10 cellular contexts compared by ENCODE assay signal in the genomic region with DNA sequence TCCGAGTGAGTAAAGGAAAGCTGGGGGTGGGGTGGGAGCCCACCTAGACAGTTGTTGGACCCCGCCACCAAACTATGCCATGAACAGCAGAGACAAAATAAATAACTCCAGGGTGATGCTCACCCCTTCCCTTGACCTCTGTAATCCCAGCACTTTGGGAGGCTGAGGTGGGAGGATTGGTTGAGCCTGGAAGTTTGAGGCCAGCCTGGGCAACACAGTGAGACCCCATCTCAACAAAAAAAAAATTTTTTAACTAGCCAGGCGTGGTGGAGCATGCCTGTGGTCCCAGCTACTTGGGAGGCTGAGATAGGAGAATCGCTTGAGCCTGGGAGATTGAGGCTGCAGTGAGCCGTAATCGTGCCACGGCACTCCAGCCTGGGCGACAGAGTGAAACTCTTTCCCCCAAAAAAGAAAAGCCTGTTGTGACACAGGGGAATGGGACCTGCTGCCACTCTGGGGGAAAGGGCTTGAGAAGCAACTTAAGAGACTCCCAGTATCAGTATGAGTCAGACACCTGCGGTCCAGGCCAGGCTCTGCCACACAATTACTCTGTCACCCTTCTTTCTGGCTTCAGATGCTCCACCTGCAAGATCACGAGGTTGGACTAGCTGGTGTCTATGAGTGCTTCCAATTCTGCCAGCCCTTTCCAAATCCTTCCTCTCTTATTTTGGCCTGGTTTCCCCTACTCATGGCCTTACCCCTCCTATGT.
DNase-seq lines count a peak whose midpoint lies in the region; ATAC-seq lines count a peak whose summit lies in the region.
"Had no signal": no experiment of that assay in that cellular context is flagged by ENCODE, and none has a peak within 500 bp of the region (broad histone marks: within the 10 kb centered on the region; RNA-seq: fewer than 3 reads in every experiment).

No MANE protein-coding gene starts in this region.

- no peaks in the 10 kb centered on the region for H3K9me3 Mint-ChIP-seq in activated naive CD8-positive, alpha-beta T cell treated with anti-CD3 and anti-CD28 coated beads, Interleukin-2, amount 50 U/mL, for 24 hours
- H3K9me3 Mint-ChIP-seq: neural crest cell had no signal

- H3K27me3 Mint-ChIP-seq in activated naive CD8-positive, alpha-beta T cell treated with anti-CD3 and anti-CD28 coated beads, Interleukin-2, amount 50 U/mL, for 24 hours, result no peaks in the 10 kb centered on the region

- H3K36me3 Mint-ChIP-seq in activated naive CD8-positive, alpha-beta T cell treated with anti-CD3 and anti-CD28 coated beads, Interleukin-2, amount 50 U/mL, for 24 hours (ENCODE audit: low read depth), result no peaks in the 10 kb centered on the region

- H3K27ac Mint-ChIP-seq in activated naive CD8-positive, alpha-beta T cell treated with anti-CD3 and anti-CD28 coated beads, Interleukin-2, amount 50 U/mL, for 24 hours, result peak overlapping the region; percentile 7

- ATAC-seq in HG03196 (IDR thresholded peaks at IDR 0.05; ENCODE audit: unreplicated experiment), result peak; percentile 59
- ATAC-seq in activated naive CD8-positive, alpha-beta T cell treated with anti-CD3 and anti-CD28 coated beads, Interleukin-2, amount 50 U/mL, for 24 hours, result peak; percentile 27

- DNase-seq in stimulated activated naive CD4-positive, alpha-beta T cell treated with Interleukin-2 at 50 U/mL for 16 hours (lab: John Stamatoyannopoulos, UW), result peak; percentile 18
- DNase-seq in stimulated activated naive CD4-positive, alpha-beta T cell (lab: John Stamatoyannopoulos, UW), result no peak
- no peak for DNase-seq in activated naive CD8-positive, alpha-beta T cell treated with anti-CD3 and anti-CD28 coated beads, Interleukin-2, amount 50 U/mL, for 24 hours
- DNase-seq in cortex of kidney (lab: John Stamatoyannopoulos, UW) (no peak), hippocampal formation (lab: John Stamatoyannopoulos, UW) (no peak), DMS79 (lab: John Stamatoyannopoulos, UW) (no peak), HUDEP-2 (lab: John Stamatoyannopoulos, UW; ENCODE audit: unreplicated experiment in 76 of 76) (no peak)
- DNase-seq: NCI-H1092 had no signal

- H3K4me3 Mint-ChIP-seq in activated naive CD8-positive, alpha-beta T cell treated with anti-CD3 and anti-CD28 coated beads, Interleukin-2, amount 50 U/mL, for 24 hours, result no peak overlapping the region
- H3K4me3 Mint-ChIP-seq: neural crest cell had no signal

- peaks cover 13% of the 10 kb centered on the region for H3K4me1 Mint-ChIP-seq in activated naive CD8-positive, alpha-beta T cell treated with anti-CD3 and anti-CD28 coated beads, Interleukin-2, amount 50 U/mL, for 24 hours
